ENCODE assay signal across 30 cellular contexts in genomic region chr14:104591031-104591430, GRCh38. TPM values are rescaled to one million over a fixed set of nuclear protein-coding genes. Genes with fewer than 3 reads are reported as not detected.
"Had no signal": no experiment of that assay in that cellular context is flagged by ENCODE, and none has a peak within 500 bp of the region (broad histone marks: within the 10 kb centered on the region; RNA-seq: fewer than 3 reads in every experiment).

No MANE protein-coding gene starts in this region.

- H3K9me3 ChIP-seq: adrenal gland, breast epithelium, Peyer's patch had no signal

- DNase-seq: activated CD4-positive, alpha-beta T cell treated with anti-CD3 and anti-CD28 coated beads for 48 hours; activated CD4-positive, alpha-beta T cell treated with anti-CD3 and anti-CD28 coated beads, Interleukin-2, amount 50 U/mL, for 4 hours; activated CD4-positive, CD25-positive, alpha-beta regulatory T cell treated with anti-CD3 and anti-CD28 coated beads, Interleukin-2, amount 50 U/mL, for 72 hours; activated CD8-positive, alpha-beta memory T cell treated with anti-CD3 and anti-CD28 coated beads, Interleukin-2, amount 50 U/mL, for 48 hours; activated CD8-positive, alpha-beta T cell treated with anti-CD3 and anti-CD28 coated beads, Interleukin-2, amount 10 ng/mL, durations not matched to agents 7 days and 5 days; activated naive CD4-positive, alpha-beta T cell treated with anti-CD3 and anti-CD28 coated beads, Interleukin-2, amount 50 U/mL, for 16 hours; activated naive CD8-positive, alpha-beta T cell treated with anti-CD3 and anti-CD28 coated beads, Interleukin-2, amount 10 ng/mL, durations not matched to agents 7 days and 5 days; activated T-cell treated with anti-CD3 and anti-CD28 coated beads, Interleukin-2, amount 50 U/mL, for 1 hour; adrenal gland; central memory CD4-positive, alpha-beta T cell; NCI-H1092; NCI-H1417; NCI-H1694 treated with DMSO at 0.1 percent for 48 hours; NCI-H2029 treated with DMSO at 0.1 percent for 48 hours; NCI-H345; NCI-H510A; NCI-H526 treated with DMSO at 0.1 percent for 48 hours; NCI-H82; Peyer's patch; SIG-M5; T-helper 1 cell had no signal

- H3K36me3 ChIP-seq: adrenal gland, breast epithelium, Peyer's patch had no signal

- ATAC-seq: activated CD8-positive, alpha-beta T cell treated with anti-CD3 and anti-CD28 coated beads, Interleukin-2, amount 10 ng/mL, durations not matched to agents 7 days and 5 days; WTC11 had no signal

- H3K4me1 Mint-ChIP-seq: activated naive CD8-positive, alpha-beta T cell treated with anti-CD3 and anti-CD28 coated beads, Interleukin-2, amount 10 ng/mL, durations not matched to agents 7 days and 5 days; WTC11 had no signal

- H3K4me1 ChIP-seq: adrenal gland, breast epithelium, Peyer's patch had no signal

- H3K27ac Mint-ChIP-seq: activated CD8-positive, alpha-beta T cell treated with anti-CD3 and anti-CD28 coated beads, Interleukin-2, amount 10 ng/mL, durations not matched to agents 7 days and 5 days; activated naive CD8-positive, alpha-beta T cell treated with anti-CD3 and anti-CD28 coated beads, Interleukin-2, amount 10 ng/mL, durations not matched to agents 7 days and 5 days; IgD-negative memory B cell; WTC11 had no signal

- H3K4me2 ChIP-seq: KMS-11 had no signal

- H3K4me3 ChIP-seq: adrenal gland, breast epithelium, Peyer's patch had no signal

- H3K27me3 ChIP-seq: adrenal gland, Peyer's patch had no signal

- H3K4me3 Mint-ChIP-seq: activated CD8-positive, alpha-beta T cell treated with anti-CD3 and anti-CD28 coated beads, Interleukin-2, amount 10 ng/mL, durations not matched to agents 7 days and 5 days; activated naive CD8-positive, alpha-beta T cell treated with anti-CD3 and anti-CD28 coated beads, Interleukin-2, amount 10 ng/mL, durations not matched to agents 7 days and 5 days; IgD-negative memory B cell; WTC11 had no signal

- H3K9ac ChIP-seq: KMS-11 had no signal

- H3K27me3 Mint-ChIP-seq: activated naive CD8-positive, alpha-beta T cell treated with anti-CD3 and anti-CD28 coated beads, Interleukin-2, amount 10 ng/mL, durations not matched to agents 7 days and 5 days had no signal

- H3K27ac ChIP-seq: breast epithelium, KMS-11, Peyer's patch, RWPE1 had no signal

- H3K9me3 Mint-ChIP-seq: activated naive CD8-positive, alpha-beta T cell treated with anti-CD3 and anti-CD28 coated beads, Interleukin-2, amount 10 ng/mL, durations not matched to agents 7 days and 5 days; IgD-negative memory B cell; WTC11 had no signal

RNA-seq across cellular contexts. Expression of gene C14orf180, which starts 11.5 kb away (rescaled TPM):
- total RNA-seq: activated CD8-positive, alpha-beta T cell treated with anti-CD3 and anti-CD28 coated beads, Interleukin-2, amount 10 ng/mL, durations not matched to agents 7 days and 5 days; activated naive CD8-positive, alpha-beta T cell treated with anti-CD3 and anti-CD28 coated beads, Interleukin-2, amount 10 ng/mL, durations not matched to agents 7 days and 5 days; MCF 10A; OCI-LY7; T-helper 2 cell treated with Interferon-gamma antibody and Interleukin-4, amounts not matched to agents 100 ng/mL and 5 ng/mL, for 36 hours; WTC11 had no signal
- polyA plus RNA-seq: IgD-negative memory B cell had no signal

RNA-seq across cellular contexts. Expression of gene TMEM179, which starts 13.5 kb away (rescaled TPM):
- total RNA-seq: activated CD8-positive, alpha-beta T cell treated with anti-CD3 and anti-CD28 coated beads, Interleukin-2, amount 10 ng/mL, durations not matched to agents 7 days and 5 days; activated naive CD8-positive, alpha-beta T cell treated with anti-CD3 and anti-CD28 coated beads, Interleukin-2, amount 10 ng/mL, durations not matched to agents 7 days and 5 days; aorta; breast epithelium; MCF 10A; OCI-LY7 had no signal
- polyA plus RNA-seq: aorta, IgD-negative memory B cell had no signal
